Comparison of ENCODE assay signal across 2 cellular contexts in genomic region chr10:76991571-76991970, GRCh38.
TF ChIP-seq lines count a peak whose summit lies in the region.

No MANE protein-coding gene starts in this region.

TF ChIP-seq in liver, 16 proteins besides CTCF, POLR2A, EP300 and RAD21:
- no peak for TF ChIP-seq YY1 (IDR thresholded peaks at IDR 0.05)
- peak; percentile 61 for TF ChIP-seq NR2F2 (IDR thresholded peaks at IDR 0.05)
- no peak for TF ChIP-seq HNF4A (conservative IDR thresholded peaks at IDR 0.05)
- no peak for TF ChIP-seq HNF4G (IDR thresholded peaks at IDR 0.05)
- no peak for TF ChIP-seq ATF3 (IDR thresholded peaks at IDR 0.05)

TF ChIP-seq in HepG2, 621 proteins besides CTCF, POLR2A, EP300 and RAD21:
- TF ChIP-seq NR2F1 (CRISPR knock-in tag; IDR thresholded peaks at IDR 0.05) = no peak
- no peak for TF ChIP-seq CEBPG (CRISPR knock-in tag; IDR thresholded peaks at IDR 0.05)
- TF ChIP-seq SPEN (CRISPR knock-in tag; IDR thresholded peaks at IDR 0.05; ENCODE audit: low read depth) = no peak
- TF ChIP-seq FOXK2 (IDR thresholded peaks at IDR 0.05) = no peak
- no peak for TF ChIP-seq ZNF3 (CRISPR knock-in tag; IDR thresholded peaks at IDR 0.05)
